In the genomic region with DNA sequence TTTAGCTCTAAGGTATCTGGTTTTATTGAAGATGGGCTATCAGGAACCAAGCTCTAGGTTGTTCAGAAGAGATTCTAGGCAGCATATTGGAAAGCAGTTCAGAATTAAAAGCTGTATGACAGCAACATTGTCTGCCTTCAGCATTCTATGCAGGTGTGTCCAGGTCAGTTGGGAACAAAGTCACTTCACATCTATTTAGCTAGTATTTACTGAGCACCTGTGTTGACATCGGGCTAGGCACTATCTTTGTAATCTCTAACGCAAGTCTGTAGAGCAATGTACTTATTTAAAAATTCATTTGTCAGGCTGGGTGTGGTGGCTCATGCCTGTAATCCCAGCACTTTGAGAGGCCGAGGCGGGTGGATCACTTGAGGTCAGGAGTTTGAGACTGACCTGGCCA, we compare ENCODE assay signal across 1 cellular context.
TF ChIP-seq lines count a peak whose summit lies in the region.

No MANE protein-coding gene starts in this region.

TF ChIP-seq in HepG2, 621 proteins besides CTCF, POLR2A, EP300 and RAD21:
- TF ChIP-seq ESRRA (CRISPR knock-in tag; IDR thresholded peaks at IDR 0.05; ENCODE audit: low read depth) (no peak), CC2D1A (CRISPR knock-in tag; IDR thresholded peaks at IDR 0.05) (no peak), ZNF678 (CRISPR knock-in tag; IDR thresholded peaks at IDR 0.05) (no peak), YEATS4 (CRISPR knock-in tag; IDR thresholded peaks at IDR 0.05; ENCODE audit: borderline replicate concordance) (no peak), ZSCAN21 (CRISPR knock-in tag; IDR thresholded peaks at IDR 0.05; ENCODE audit: borderline replicate concordance) (no peak), NR2C2 (CRISPR knock-in tag; IDR thresholded peaks at IDR 0.05; ENCODE audit: borderline replicate concordance) (no peak), ZNF569 (CRISPR knock-in tag; IDR thresholded peaks at IDR 0.05; ENCODE audit: borderline replicate concordance) (no peak)
- TF ChIP-seq, protein P1, sequence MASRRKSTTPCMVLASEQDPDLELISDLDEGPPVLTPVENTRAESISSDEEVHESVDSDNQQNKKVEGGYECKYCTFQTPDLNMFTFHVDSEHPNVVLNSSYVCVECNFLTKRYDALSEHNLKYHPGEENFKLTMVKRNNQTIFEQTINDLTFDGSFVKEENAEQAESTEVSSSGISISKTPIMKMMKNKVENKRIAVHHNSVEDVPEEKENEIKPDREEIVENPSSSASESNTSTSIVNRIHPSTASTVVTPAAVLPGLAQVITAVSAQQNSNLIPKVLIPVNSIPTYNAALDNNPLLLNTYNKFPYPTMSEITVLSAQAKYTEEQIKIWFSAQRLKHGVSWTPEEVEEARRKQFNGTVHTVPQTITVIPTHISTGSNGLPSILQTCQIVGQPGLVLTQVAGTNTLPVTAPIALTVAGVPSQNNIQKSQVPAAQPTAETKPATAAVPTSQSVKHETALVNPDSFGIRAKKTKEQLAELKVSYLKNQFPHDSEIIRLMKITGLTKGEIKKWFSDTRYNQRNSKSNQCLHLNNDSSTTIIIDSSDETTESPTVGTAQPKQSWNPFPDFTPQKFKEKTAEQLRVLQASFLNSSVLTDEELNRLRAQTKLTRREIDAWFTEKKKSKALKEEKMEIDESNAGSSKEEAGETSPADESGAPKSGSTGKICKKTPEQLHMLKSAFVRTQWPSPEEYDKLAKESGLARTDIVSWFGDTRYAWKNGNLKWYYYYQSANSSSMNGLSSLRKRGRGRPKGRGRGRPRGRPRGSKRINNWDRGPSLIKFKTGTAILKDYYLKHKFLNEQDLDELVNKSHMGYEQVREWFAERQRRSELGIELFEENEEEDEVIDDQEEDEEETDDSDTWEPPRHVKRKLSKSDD (CRISPR knock-in tag; IDR thresholded peaks at IDR 0.05; ENCODE audit: low read depth) = no peak
- TF ChIP-seq, protein P2, sequence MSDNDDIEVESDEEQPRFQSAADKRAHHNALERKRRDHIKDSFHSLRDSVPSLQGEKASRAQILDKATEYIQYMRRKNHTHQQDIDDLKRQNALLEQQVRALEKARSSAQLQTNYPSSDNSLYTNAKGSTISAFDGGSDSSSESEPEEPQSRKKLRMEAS (IDR thresholded peaks at IDR 0.05) = no peak
- TF ChIP-seq, protein P3, sequence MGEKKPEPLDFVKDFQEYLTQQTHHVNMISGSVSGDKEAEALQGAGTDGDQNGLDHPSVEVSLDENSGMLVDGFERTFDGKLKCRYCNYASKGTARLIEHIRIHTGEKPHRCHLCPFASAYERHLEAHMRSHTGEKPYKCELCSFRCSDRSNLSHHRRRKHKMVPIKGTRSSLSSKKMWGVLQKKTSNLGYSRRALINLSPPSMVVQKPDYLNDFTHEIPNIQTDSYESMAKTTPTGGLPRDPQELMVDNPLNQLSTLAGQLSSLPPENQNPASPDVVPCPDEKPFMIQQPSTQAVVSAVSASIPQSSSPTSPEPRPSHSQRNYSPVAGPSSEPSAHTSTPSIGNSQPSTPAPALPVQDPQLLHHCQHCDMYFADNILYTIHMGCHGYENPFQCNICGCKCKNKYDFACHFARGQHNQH (CRISPR knock-in tag; IDR thresholded peaks at IDR 0.05) = no peak
